1 cellular context compared by ENCODE assay signal in genomic region chr2:70140978-70141753, GRCh38.
TF ChIP-seq lines count a peak whose summit lies in the region.

No MANE protein-coding gene starts in this region.

TF ChIP-seq in H1, 55 proteins besides CTCF, POLR2A, EP300 and RAD21 (continued from another document):
- TF ChIP-seq PHF8 (conservative IDR thresholded peaks at IDR 0.05; ENCODE audit: low read depth, low read length): no peak; the same call in 1 of the 2 replicates
- TF ChIP-seq ATF2 (IDR thresholded peaks at IDR 0.05; ENCODE audit: low read length): peak; percentile 89; the same call in 1 of the 2 replicates
- TF ChIP-seq JUND (IDR thresholded peaks at IDR 0.05; ENCODE audit: low read length): 0 out of 2 replicates have a peak, but pooled peaks have one; percentile 72
- TF ChIP-seq ATF3 (IDR thresholded peaks at IDR 0.05; ENCODE audit: insufficient read depth, low read depth, low read length): no peak
- TF ChIP-seq TEAD4 (IDR thresholded peaks at IDR 0.05; ENCODE audit: low read depth, low read length): 0 out of 2 replicates have a peak, but pooled peaks have one; percentile 2
- TF ChIP-seq CHD7 (IDR thresholded peaks at IDR 0.05; ENCODE audit: insufficient replicate concordance, low read length): no peak
- TF ChIP-seq BACH1 (IDR thresholded peaks at IDR 0.05; ENCODE audit: low read length): peak; percentile 50
- TF ChIP-seq USF2 (IDR thresholded peaks at IDR 0.05; ENCODE audit: low read length): no peak
- TF ChIP-seq E2F6 (IDR thresholded peaks at IDR 0.05): no peak
- no peak for TF ChIP-seq SUZ12 (IDR thresholded peaks at IDR 0.05; ENCODE audit: low read length)
- TF ChIP-seq MAX (IDR thresholded peaks at IDR 0.05): peak; percentile 73
- no peak for TF ChIP-seq SAP30 (IDR thresholded peaks at IDR 0.05; ENCODE audit: insufficient read depth, insufficient replicate concordance, low read length)
- peak; percentile 92 for TF ChIP-seq SP1 (IDR thresholded peaks at IDR 0.05; ENCODE audit: low read depth, low read length)
- peak; percentile 62 for TF ChIP-seq CEBPB (IDR thresholded peaks at IDR 0.05; ENCODE audit: low read depth, low read length)
- TF ChIP-seq GTF2F1 (IDR thresholded peaks at IDR 0.05; ENCODE audit: borderline replicate concordance, low read depth, low read length): no peak
- TF ChIP-seq POU5F1 (IDR thresholded peaks at IDR 0.05; ENCODE audit: low read depth, low read length): no peak
- TF ChIP-seq TAF7 (optimal IDR thresholded peaks at IDR 0.05; ENCODE audit: borderline replicate concordance, low read depth, low read length): peak; percentile 7
- TF ChIP-seq TBP (IDR thresholded peaks at IDR 0.05; ENCODE audit: low read depth, low read length): peak; percentile 81
- TF ChIP-seq RFX5 (IDR thresholded peaks at IDR 0.05; ENCODE audit: borderline replicate concordance, low read depth, low read length): no peak
- TF ChIP-seq HDAC2 (IDR thresholded peaks at IDR 0.05; ENCODE audit: borderline replicate concordance in 1 of 2, low read depth in 2 of 2, low read length in 2 of 2): peak in 1 of 2 experiments; percentile 61; a peak in 1 of 4 replicates
- TF ChIP-seq JUN (IDR thresholded peaks at IDR 0.05; ENCODE audit: low read depth, low read length): peak; percentile 55; the same call in 1 of the 2 replicates
